ENCODE assay signal across 9 cellular contexts in the genomic region with DNA sequence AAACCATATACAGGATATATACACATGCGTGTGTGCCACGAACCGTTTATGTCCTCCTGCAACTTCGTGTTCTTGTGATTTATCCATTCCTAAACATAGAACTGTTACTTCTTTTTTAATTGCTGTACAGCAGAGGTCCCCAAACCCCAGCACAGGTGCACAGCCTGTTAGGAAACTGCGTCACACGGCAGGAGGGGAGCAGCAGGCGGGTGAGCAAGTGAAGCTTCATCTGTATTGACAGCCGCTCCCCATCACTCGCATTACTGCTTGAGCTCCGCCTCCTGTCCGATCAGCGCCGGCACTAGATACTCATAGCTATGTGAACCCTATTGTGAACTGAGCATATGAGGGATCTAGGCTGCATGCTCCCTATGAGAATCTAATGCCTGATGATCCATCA.
DNase-seq lines count a peak whose midpoint lies in the region; ATAC-seq lines count a peak whose summit lies in the region.
"Had no signal": no experiment of that assay in that cellular context is flagged by ENCODE, and none has a peak within 500 bp of the region (broad histone marks: within the 10 kb centered on the region; RNA-seq: fewer than 3 reads in every experiment).

No MANE protein-coding gene starts in this region.

- peak overlapping the region in 1 of 2 donors; percentile 23 for H3K4me3 Mint-ChIP-seq in stimulated activated naive B cell treated with anti-CD40 and anti-IgM and Interleukin-4, amounts not matched to agents 10 μg/mL and 1 μg/mL and 100 μg/mL, for 72 hours

- H3K9me3 Mint-ChIP-seq in stimulated activated naive B cell treated with anti-CD40 and anti-IgM and Interleukin-4, amounts not matched to agents 10 μg/mL and 1 μg/mL and 100 μg/mL, for 72 hours: no peaks in the 10 kb centered on the region

- H3K4me1 Mint-ChIP-seq in stimulated activated naive B cell treated with anti-CD40 and anti-IgM and Interleukin-4, amounts not matched to agents 10 μg/mL and 1 μg/mL and 100 μg/mL, for 72 hours: peaks cover 11 to 13% of the 10 kb centered on the region in 2 donors

- ATAC-seq in stimulated activated naive B cell treated with anti-CD40 and anti-IgM and Interleukin-4, amounts not matched to agents 10 μg/mL and 1 μg/mL and 100 μg/mL, for 72 hours (replicated peaks): peak in 1 of 2 donors; percentile 48
- ATAC-seq in HG02642 (IDR thresholded peaks at IDR 0.05; ENCODE audit: poor library complexity, unreplicated experiment): no peak
- no peak for ATAC-seq in HG02763 (IDR thresholded peaks at IDR 0.05; ENCODE audit: unreplicated experiment)

- H3K27me3 Mint-ChIP-seq in stimulated activated naive B cell treated with anti-CD40 and anti-IgM and Interleukin-4, amounts not matched to agents 10 μg/mL and 1 μg/mL and 100 μg/mL, for 72 hours: peaks cover 0 to 5% of the 10 kb centered on the region in 2 donors

- in situ Hi-C loops in ACHN (cut with HindIII; ENCODE audit: low pct_ligation_motif_present, low pct_unique_long_range_greater_than_20kb, low sequenced_read_pairs): no loop called here

- peak overlapping the region; percentile 25 for H3K27ac Mint-ChIP-seq in stimulated activated naive B cell treated with anti-CD40 and anti-IgM and Interleukin-4, amounts not matched to agents 10 μg/mL and 1 μg/mL and 100 μg/mL, for 72 hours

- no peaks in the 10 kb centered on the region for H3K36me3 Mint-ChIP-seq in stimulated activated naive B cell treated with anti-CD40 and anti-IgM and Interleukin-4, amounts not matched to agents 10 μg/mL and 1 μg/mL and 100 μg/mL, for 72 hours

- peak; percentile 30 for DNase-seq in NCI-H748 (lab: John Stamatoyannopoulos, UW; ENCODE audit: unreplicated experiment)
- DNase-seq in NCI-H748 treated with DMSO at 0.1 percent for 48 hours (lab: John Stamatoyannopoulos, UW): no peak
- DNase-seq in activated CD4-positive, alpha-beta T cell treated with anti-CD3 and anti-CD28 coated beads, Interleukin-2, amount 50 U/mL, for 4 hours: peak; percentile 58
- peak; percentile 30 for DNase-seq in ecto neural progenitor cell (ENCODE audit: low spot score)
- DNase-seq in stimulated activated naive B cell treated with anti-CD40 and anti-IgM and Interleukin-4, amounts not matched to agents 10 μg/mL and 1 μg/mL and 100 μg/mL, for 72 hours: no peak
- DNase-seq in ACHN: no peak
- DNase-seq: OCI-M1 had no signal

Comparison
In these comparisons a context has a peak if more than half of its experiments do, and no peak if none do; other contexts are left out.
1. DNase-seq: peak in NCI-H748 (single experiment), activated CD4-positive, alpha-beta T cell treated with anti-CD3 and anti-CD28 coated beads, Interleukin-2, amount 50 U/mL, for 4 hours (2 of 2) and ecto neural progenitor cell (single experiment); none in NCI-H748 treated with DMSO at 0.1 percent for 48 hours (single experiment), stimulated activated naive B cell treated with anti-CD40 and anti-IgM and Interleukin-4, amounts not matched to agents 10 μg/mL and 1 μg/mL and 100 μg/mL, for 72 hours (single experiment) and ACHN (single experiment).